Comparison of ENCODE assay signal across 8 cellular contexts in genomic region chr3:23811117-23811487, GRCh38. TPM values are rescaled to one million over a fixed set of nuclear protein-coding genes. Genes with fewer than 3 reads are reported as not detected.
A peak's percentile ranks its signal among the peaks of the same experiment; 100 is the strongest.
DNase-seq lines count a peak whose midpoint lies in the region; ATAC-seq and TF ChIP-seq lines count a peak whose summit lies in the region.

No MANE protein-coding gene starts in this region.

- H3K4me1 Mint-ChIP-seq in CD14-positive monocyte (peaks cover 53% of the 10 kb centered on the region), HFFc6 (ENCODE audit: low read depth) (peaks cover 56% of the 10 kb centered on the region)
- peaks cover 71% of the 10 kb centered on the region for H3K4me1 Mint-ChIP-seq in activated T-helper 1 cell treated with anti-CD3 and anti-CD28 coated beads, Interleukin-12 subunit alpha, Interleukin-12 subunit beta, Interleukin-2, Interleukin-4 antibody, amounts not matched to agents 30 ng/mL and 10 ng/mL and 1 ng/mL, durations not matched to agents 14 hours and 24 hours and 36 hours (ENCODE audit: low read depth)

- H3K36me3 Mint-ChIP-seq in CD14-positive monocyte (peaks cover 47 to 53% of the 10 kb centered on the region in 2 donors), HFFc6 (ENCODE audit: low read depth) (peaks cover 52% of the 10 kb centered on the region)
- H3K36me3 Mint-ChIP-seq in activated T-helper 1 cell treated with anti-CD3 and anti-CD28 coated beads, Interleukin-12 subunit alpha, Interleukin-12 subunit beta, Interleukin-2, Interleukin-4 antibody, amounts not matched to agents 30 ng/mL and 10 ng/mL and 1 ng/mL, durations not matched to agents 14 hours and 24 hours and 36 hours (ENCODE audit: low read depth) = peaks cover 53% of the 10 kb centered on the region

- no peak for DNase-seq in CD14-positive monocyte (ENCODE audit: low spot score)
- DNase-seq in HFFc6 = no peak
- no peak for DNase-seq in activated T-helper 1 cell treated with anti-CD3 and anti-CD28 coated beads, Interleukin-12 subunit alpha, Interleukin-12 subunit beta, Interleukin-2, Interleukin-4 antibody, amounts not matched to agents 30 ng/mL and 10 ng/mL and 1 ng/mL, durations not matched to agents 14 hours and 24 hours and 36 hours (ENCODE audit: low spot score)
- DNase-seq in spleen = no peak
- no peak for DNase-seq in GF-D8 (lab: John Stamatoyannopoulos, UW)
- DNase-seq in activated CD4-positive, alpha-beta T cell treated with anti-CD3 and anti-CD28 coated beads for 1 hour = no peak

- no peaks in the 10 kb centered on the region for H3K9me3 ChIP-seq in iPS-15b (ENCODE audit: control insufficient read depth, insufficient read depth, low read length)
- no peaks in the 10 kb centered on the region for H3K9me3 ChIP-seq in spleen

- H3K9ac ChIP-seq in iPS-15b (ENCODE audit: low read depth, low read length) = peak overlapping the region; percentile 73

- no peak for TF ChIP-seq POLR2A in spleen (IDR thresholded peaks at IDR 0.05)

- peak overlapping the region; percentile 97 to 98 for H3K4me3 Mint-ChIP-seq in CD14-positive monocyte
- H3K4me3 Mint-ChIP-seq in HFFc6 = peak overlapping the region; percentile 93
- H3K4me3 Mint-ChIP-seq in activated T-helper 1 cell treated with anti-CD3 and anti-CD28 coated beads, Interleukin-12 subunit alpha, Interleukin-12 subunit beta, Interleukin-2, Interleukin-4 antibody, amounts not matched to agents 30 ng/mL and 10 ng/mL and 1 ng/mL, durations not matched to agents 14 hours and 24 hours and 36 hours = peak overlapping the region; percentile 87

- H3K27me3 Mint-ChIP-seq in CD14-positive monocyte (ENCODE audit: low read depth in 3 of 3) = peaks cover 0 to 5% (median 4%) of the 10 kb centered on the region in 3 donors
- H3K27me3 Mint-ChIP-seq in HFFc6 (ENCODE audit: insufficient read depth) = no peaks in the 10 kb centered on the region
- peaks cover 4% of the 10 kb centered on the region for H3K27me3 Mint-ChIP-seq in activated T-helper 1 cell treated with anti-CD3 and anti-CD28 coated beads, Interleukin-12 subunit alpha, Interleukin-12 subunit beta, Interleukin-2, Interleukin-4 antibody, amounts not matched to agents 30 ng/mL and 10 ng/mL and 1 ng/mL, durations not matched to agents 14 hours and 24 hours and 36 hours (ENCODE audit: insufficient read depth)

- intact Hi-C loops in CD14-positive monocyte (cut with micrococcal nuclease) (no loop called here), spleen (cut with DNase I; ENCODE audit: low total_unique reads) (no loop called here)
- intact Hi-C loops in activated T-helper 1 cell treated with anti-CD3 and anti-CD28 coated beads, Interleukin-12 subunit alpha, Interleukin-12 subunit beta, Interleukin-2, Interleukin-4 antibody, amounts not matched to agents 30 ng/mL and 10 ng/mL and 1 ng/mL, durations not matched to agents 14 hours and 24 hours and 36 hours (cut with micrococcal nuclease) = loop anchor here (2.0 to 10.0 kb wide), 2 partner anchors 134 to 1984 kb away; partner anchors contain the start of genes NR1D2 and OXSM

- WGBS in spleen, 5 donors = 31 to 34% (median 33%) methylated on average over 11 of the region's 11 CpGs

- no peak for TF ChIP-seq CTCF in CD14-positive monocyte (IDR thresholded peaks at IDR 0.05)
- TF ChIP-seq CTCF in HFFc6 (IDR thresholded peaks at IDR 0.05) = peak; percentile 15; the same call in 1 of the 2 replicates
- no peak for TF ChIP-seq CTCF in spleen (IDR thresholded peaks at IDR 0.05 in 8 of 11, conservative IDR thresholded peaks at IDR 0.05 in 3 of 11)

- ATAC-seq in GM21515 (IDR thresholded peaks at IDR 0.05; ENCODE audit: unreplicated experiment) = no peak

- H3K4me1 ChIP-seq in iPS-15b (ENCODE audit: control insufficient read depth, insufficient read depth, low read length) (peaks cover 22% of the 10 kb centered on the region), spleen (peaks cover 41 to 82% (median 61%) of the 10 kb centered on the region in 6 donors)

- peaks cover 2% of the 10 kb centered on the region for H3K27me3 ChIP-seq in iPS-15b (ENCODE audit: control insufficient read depth, insufficient read depth, low read length)
- no peaks in the 10 kb centered on the region for H3K27me3 ChIP-seq in spleen (replicated peaks in 1 of 7)

- peak overlapping the region in 6 of 7 donors; percentile 64 to 89 (median 78) for H3K27ac Mint-ChIP-seq in CD14-positive monocyte
- H3K27ac Mint-ChIP-seq in HFFc6 = peak overlapping the region; percentile 93
- H3K27ac Mint-ChIP-seq in activated T-helper 1 cell treated with anti-CD3 and anti-CD28 coated beads, Interleukin-12 subunit alpha, Interleukin-12 subunit beta, Interleukin-2, Interleukin-4 antibody, amounts not matched to agents 30 ng/mL and 10 ng/mL and 1 ng/mL, durations not matched to agents 14 hours and 24 hours and 36 hours = peak overlapping the region; percentile 96

- H3K9me3 Mint-ChIP-seq in CD14-positive monocyte (no peaks in the 10 kb centered on the region), HFFc6 (no peaks in the 10 kb centered on the region)
- H3K9me3 Mint-ChIP-seq in activated T-helper 1 cell treated with anti-CD3 and anti-CD28 coated beads, Interleukin-12 subunit alpha, Interleukin-12 subunit beta, Interleukin-2, Interleukin-4 antibody, amounts not matched to agents 30 ng/mL and 10 ng/mL and 1 ng/mL, durations not matched to agents 14 hours and 24 hours and 36 hours = no peaks in the 10 kb centered on the region

- H3K4me3 ChIP-seq in iPS-15b (ENCODE audit: low read depth, low read length) (peak overlapping the region; percentile 80), spleen (peak overlapping the region; percentile 48 to 82 (median 58))

- H3K36me3 ChIP-seq in iPS-15b (ENCODE audit: control insufficient read depth, insufficient read depth, low read length) (no peaks in the 10 kb centered on the region), spleen (peaks cover 0 to 7% (median 0%) of the 10 kb centered on the region in 6 donors)

- H3K27ac ChIP-seq in spleen = peak overlapping the region; percentile 75 to 93 (median 86)

RNA-seq across cellular contexts. Expression of gene UBE2E1, which starts 5.3 kb away (rescaled TPM):
- polyA plus RNA-seq in CD14-positive monocyte = 10 to 100 TPM; 31.3 to 34.6 TPM
- total RNA-seq in HFFc6 (2021; fragmentation: NEBNext Ultra II Directional; extraction: Animal tissue kit (Norgen Biotek cat#: 25700)) = 10 to 100 TPM; 75.6 to 93.8 (median 84.2) TPM
- total RNA-seq in activated T-helper 1 cell treated with anti-CD3 and anti-CD28 coated beads, Interleukin-12 subunit alpha, Interleukin-12 subunit beta, Interleukin-2, Interleukin-4 antibody, amounts not matched to agents 30 ng/mL and 10 ng/mL and 1 ng/mL, durations not matched to agents 14 hours and 24 hours and 36 hours = 78.8 and 87.0 TPM in 2 replicates
- 100 to 1,000 TPM in 2 of 7 donors, 10 to 100 TPM in 5; 62.6 to 106 (median 87.2) TPM for total RNA-seq in spleen
- polyA plus RNA-seq in spleen = 10 to 100 TPM; 68.8 to 96.1 (median 95.1) TPM
